In the genomic region with DNA sequence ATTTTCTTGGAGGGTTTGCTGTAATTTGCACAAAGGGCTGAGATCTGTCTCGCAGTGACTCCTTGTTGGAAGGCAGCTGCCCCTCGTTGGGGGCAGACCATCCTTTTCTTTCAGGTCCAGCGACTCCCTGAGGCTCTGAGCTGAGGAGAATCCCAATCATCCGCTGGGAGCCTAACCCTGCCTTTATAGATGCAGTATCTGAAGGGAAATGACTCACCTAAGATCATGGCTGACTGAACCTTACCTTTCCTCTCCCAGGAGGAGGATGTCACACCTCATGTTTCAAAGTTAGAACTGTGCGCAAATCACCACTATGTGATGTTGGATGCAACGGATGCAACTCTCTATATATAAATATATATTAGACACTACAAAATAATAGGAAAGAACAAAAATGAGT, we compare ENCODE assay signal across 24 cellular contexts. TPM values are rescaled to one million over a fixed set of nuclear protein-coding genes. Genes with fewer than 3 reads are reported as not detected.
DNase-seq lines count a peak whose midpoint lies in the region; ATAC-seq and TF ChIP-seq lines count a peak whose summit lies in the region.
"Had no signal": no experiment of that assay in that cellular context is flagged by ENCODE, and none has a peak within 500 bp of the region (broad histone marks: within the 10 kb centered on the region; RNA-seq: fewer than 3 reads in every experiment).

No MANE protein-coding gene starts in this region.

- WGBS in heart left ventricle, 4 donors: 50 to 54% (median 53%) methylated on average over 6 of the region's 6 CpGs

- H3K4me3 Mint-ChIP-seq in type B pancreatic cell: no peak overlapping the region
- H3K4me3 Mint-ChIP-seq: activated CD4-positive, alpha-beta memory T cell treated with anti-CD3 and anti-CD28 coated beads, Interleukin-2, amount 10 ng/mL, durations not matched to agents 7 days and 5 days; activated naive CD8-positive, alpha-beta T cell treated with anti-CD3 and anti-CD28 coated beads for 36 hours; activated T-helper 1 cell treated with anti-CD3 and anti-CD28 coated beads, Interleukin-12 subunit alpha, Interleukin-12 subunit beta, Interleukin-2, Interleukin-4 antibody, amounts not matched to agents 30 ng/mL and 10 ng/mL and 1 ng/mL, durations not matched to agents 14 hours and 24 hours and 36 hours; natural killer cell treated with Interleukin-12 subunit alpha and Interleukin-12 subunit beta and Interleukin-15 and Interleukin-18, amount 100 ng/mL, for 72 hours; WTC11 had no signal

- H3K27me3 ChIP-seq in heart left ventricle (peaks cover 0 to 34% (median 0%) of the 10 kb centered on the region in 9 donors), right atrium auricular region (peaks cover 0 to 7% of the 10 kb centered on the region in 2 donors)
- H3K27me3 ChIP-seq: body of pancreas had no signal

- H3K4me1 ChIP-seq in heart left ventricle: peaks cover 5 to 42% (median 33%) of the 10 kb centered on the region in 12 donors
- peaks cover 0 to 42% of the 10 kb centered on the region in 2 donors for H3K4me1 ChIP-seq in right atrium auricular region

- no peaks in the 10 kb centered on the region for H3K36me3 Mint-ChIP-seq in type B pancreatic cell
- H3K36me3 Mint-ChIP-seq: activated naive CD8-positive, alpha-beta T cell treated with anti-CD3 and anti-CD28 coated beads for 36 hours; CD4-positive, CD25-positive, alpha-beta regulatory T cell; natural killer cell treated with Interleukin-12 subunit alpha and Interleukin-12 subunit beta and Interleukin-15 and Interleukin-18, amount 100 ng/mL, for 72 hours; WTC11 had no signal

- TF ChIP-seq CTCF in heart left ventricle (IDR thresholded peaks at IDR 0.05) (no peak), right atrium auricular region (IDR thresholded peaks at IDR 0.05) (no peak), type B pancreatic cell (conservative IDR thresholded peaks at IDR 0.05) (no peak)

- peaks cover 44% of the 10 kb centered on the region for H3K27me3 Mint-ChIP-seq in type B pancreatic cell

- no peaks in the 10 kb centered on the region for H3K9me3 Mint-ChIP-seq in type B pancreatic cell
- H3K9me3 Mint-ChIP-seq: activated CD4-positive, alpha-beta memory T cell treated with anti-CD3 and anti-CD28 coated beads, Interleukin-2, amount 10 ng/mL, durations not matched to agents 7 days and 5 days; activated naive CD8-positive, alpha-beta T cell treated with anti-CD3 and anti-CD28 coated beads for 36 hours; activated T-helper 1 cell treated with anti-CD3 and anti-CD28 coated beads, Interleukin-12 subunit alpha, Interleukin-12 subunit beta, Interleukin-2, Interleukin-4 antibody, amounts not matched to agents 30 ng/mL and 10 ng/mL and 1 ng/mL, durations not matched to agents 14 hours and 24 hours and 36 hours; natural killer cell treated with Interleukin-12 subunit alpha and Interleukin-12 subunit beta and Interleukin-15 and Interleukin-18, amount 100 ng/mL, for 72 hours; WTC11 had no signal

- H3K4me3 ChIP-seq in heart left ventricle (no peak overlapping the region), right atrium auricular region (no peak overlapping the region)
- H3K4me3 ChIP-seq: body of pancreas, SJSA1, skin epidermis had no signal

- H3K9me3 ChIP-seq in heart left ventricle: no peaks in the 10 kb centered on the region
- H3K9me3 ChIP-seq in right atrium auricular region: no peaks in the 10 kb centered on the region
- H3K9me3 ChIP-seq: body of pancreas, SJSA1 had no signal

- ATAC-seq in heart left ventricle (peak in 2 of 4 donors; percentile 8 to 41), GM18867 (IDR thresholded peaks at IDR 0.05; ENCODE audit: unreplicated experiment) (no peak), GM19035 (IDR thresholded peaks at IDR 0.05; ENCODE audit: unreplicated experiment) (no peak)
- ATAC-seq: body of pancreas; natural killer cell treated with Interleukin-12 subunit alpha and Interleukin-12 subunit beta and Interleukin-15 and Interleukin-18, amount 100 ng/mL, for 72 hours had no signal

- intact Hi-C loops in heart left ventricle (cut with DNase I): loop anchor here in 3 of 10 donors (2.0 to 5.0 kb wide), 3 partner anchors 36 to 40 kb away; partner anchors contain the start of gene MXI1 (in 1 of the 3)

- peaks cover 29% of the 10 kb centered on the region for H3K4me1 Mint-ChIP-seq in type B pancreatic cell (ENCODE audit: unreplicated experiment)

- H3K36me3 ChIP-seq in heart left ventricle (no peaks in the 10 kb centered on the region), right atrium auricular region (no peaks in the 10 kb centered on the region)
- H3K36me3 ChIP-seq: SJSA1 had no signal

- no peak overlapping the region for H3K27ac Mint-ChIP-seq in type B pancreatic cell
- H3K27ac Mint-ChIP-seq: activated CD4-positive, alpha-beta memory T cell treated with anti-CD3 and anti-CD28 coated beads, Interleukin-2, amount 10 ng/mL, durations not matched to agents 7 days and 5 days; activated naive CD8-positive, alpha-beta T cell treated with anti-CD3 and anti-CD28 coated beads for 36 hours; activated T-helper 1 cell treated with anti-CD3 and anti-CD28 coated beads, Interleukin-12 subunit alpha, Interleukin-12 subunit beta, Interleukin-2, Interleukin-4 antibody, amounts not matched to agents 30 ng/mL and 10 ng/mL and 1 ng/mL, durations not matched to agents 14 hours and 24 hours and 36 hours; CD4-positive, CD25-positive, alpha-beta regulatory T cell; natural killer cell treated with Interleukin-12 subunit alpha and Interleukin-12 subunit beta and Interleukin-15 and Interleukin-18, amount 100 ng/mL, for 72 hours; WTC11 had no signal

- DNase-seq in heart left ventricle (no peak), right atrium auricular region (ENCODE audit: low spot score) (no peak), SW480 (ENCODE audit: low spot score) (peak; percentile 21), islet precursor cell (peak; percentile 76), type B pancreatic cell (ENCODE audit: extremely low spot score, unreplicated experiment) (peak; percentile 40), AG08395 (ENCODE audit: low spot score) (no peak)
- DNase-seq: activated CD4-positive, alpha-beta memory T cell treated with anti-CD3 and anti-CD28 coated beads, Interleukin-2, amount 10 ng/mL, durations not matched to agents 7 days and 5 days; activated naive CD8-positive, alpha-beta T cell treated with anti-CD3 and anti-CD28 coated beads for 36 hours; body of pancreas; CD4-positive, CD25-positive, alpha-beta regulatory T cell; cortex of kidney; DND-41; erythroblast; HCEC 1CT; mesenchymal stem cell; NCI-H69; stimulated activated CD4-positive, alpha-beta T cell treated with anti-CD3 and anti-CD28 coated beads, Interleukin-4, amount 100 ng/mL, for 4 hours had no signal

- no peak for TF ChIP-seq POLR2A in heart left ventricle (IDR thresholded peaks at IDR 0.05)

- H3K27ac ChIP-seq in heart left ventricle (peak overlapping the region in 11 of 12 donors; percentile 41 to 82 (median 70)), right atrium auricular region (peak overlapping the region in 1 of 2 donors; percentile 27)
- H3K27ac ChIP-seq: body of pancreas, SJSA1, skin epidermis had no signal

RNA-seq across cellular contexts. Expression of gene MXI1, which starts 36.4 kb away (rescaled TPM):
- total RNA-seq in heart left ventricle (10 to 100 TPM; 42.6 to 83.2 (median 61.6) TPM), right atrium auricular region (10 to 100 TPM; 50.8 to 78.8 TPM), type B pancreatic cell (ENCODE audit: low replicate concordance) (17.8 and 34.7 TPM in 2 replicates)
- polyA plus RNA-seq in heart left ventricle: 10 to 100 TPM; 20.3 to 39.5 TPM

Comparison
In these comparisons a context has a peak if more than half of its experiments do, and no peak if none do; other contexts are left out.
1. DNase-seq: peak in SW480 (single experiment), islet precursor cell (single experiment) and type B pancreatic cell (single experiment); none in heart left ventricle (0 of 5), right atrium auricular region (single experiment) and AG08395 (single experiment).